8 cellular contexts compared by ENCODE assay signal in genomic region chr9:112486221-112487007, GRCh38. TPM values are rescaled to one million over a fixed set of nuclear protein-coding genes. Genes with fewer than 3 reads are reported as not detected.
DNase-seq lines count a peak whose midpoint lies in the region; ATAC-seq and TF ChIP-seq lines count a peak whose summit lies in the region.

KIAA1958 (plus strand) TSS chr9:112486827; CDS start chr9:112574081, 87,254 bp downstream.

- no peaks in the 10 kb centered on the region for H3K9me3 ChIP-seq in BLaER1
- no peaks in the 10 kb centered on the region for H3K9me3 ChIP-seq in lung (ENCODE audit: control insufficient read depth in 2 of 2, insufficient read depth in 1 of 2, low read length in 1 of 2)

- H3K9ac ChIP-seq in BLaER1, result peak within 1 kb of the TSS; percentile 94

- peak within 1 kb of the TSS; percentile 93 for H3K27ac ChIP-seq in BLaER1
- H3K27ac ChIP-seq in lung (ENCODE audit: low read depth in 1 of 2, low read length in 1 of 2), result peak within 1 kb of the TSS; percentile 83 to 86

- ATAC-seq in HG03378 (IDR thresholded peaks at IDR 0.05; ENCODE audit: unreplicated experiment) (peak; percentile 75), lung (ENCODE audit: insufficient read depth, low FRiP score) (peak; percentile 89)

- peak within 1 kb of the TSS; percentile 96 for H3K4me3 ChIP-seq in BLaER1
- H3K4me3 ChIP-seq in lung, result peak within 1 kb of the TSS; percentile 80

- DNase-seq in NCI-H460 (ENCODE audit: extremely low read depth, low read depth) (peak; percentile 82), ecto neural progenitor cell (ENCODE audit: low spot score) (peak; percentile 89), lung (ENCODE audit: low spot score) (peak; percentile 81)
- peak; percentile 62 to 68 for DNase-seq in activated CD4-positive, alpha-beta T cell treated with anti-CD3 and anti-CD28 coated beads, Interleukin-2, amount 50 U/mL, for 4 hours
- DNase-seq in stimulated activated CD4-positive, alpha-beta T cell treated with anti-CD3 and anti-CD28 coated beads, TNF-alpha, amount 100 ng/mL, for 4 hours (ENCODE audit: low read depth in 3 of 3), result peak; percentile 60 to 70 (median 63)

- H3K27me3 ChIP-seq in BLaER1 (no peaks in the 10 kb centered on the region), lung (ENCODE audit: control insufficient read depth, insufficient read depth) (no peaks in the 10 kb centered on the region)

- H3K4me2 ChIP-seq in BLaER1, result peak within 1 kb of the TSS; percentile 89

- TF ChIP-seq CTCF in lung (IDR thresholded peaks at IDR 0.05; ENCODE audit: control extremely low read depth, extremely low read depth), result no peak

- H4K20me1 ChIP-seq in BLaER1, result peaks cover 38% of the 10 kb centered on the region

- peak; percentile 94 for TF ChIP-seq POLR2A in GM19099 (IDR thresholded peaks at IDR 0.05; ENCODE audit: extremely low read depth, insufficient read length, low read depth)

- H3K36me3 ChIP-seq in BLaER1 (peaks cover 10% of the 10 kb centered on the region; the same call in 1 of the 2 replicates), lung (ENCODE audit: control insufficient read depth in 2 of 2, insufficient read depth in 2 of 2, low read length in 2 of 2) (no peaks in the 10 kb centered on the region)

- 2 to 3% methylated on average over 37 to 93 of the region's 93 CpGs for WGBS in lung, 2 donors

- H3K4me1 ChIP-seq in BLaER1 (peaks cover 37% of the 10 kb centered on the region), lung (ENCODE audit: control insufficient read depth in 2 of 2, insufficient read depth in 2 of 2, low read length in 2 of 2) (peaks cover 0 to 3% of the 10 kb centered on the region in 2 donors)

RNA-seq across cellular contexts. Expression of gene KIAA1958, which starts in this region (rescaled TPM):
- total RNA-seq in NCI-H460 (2014; rRNA removed; shearing (Covaris generic)), result 6.6 and 7.1 TPM in 2 replicates
- 3.3 and 3.5 TPM in 2 replicates for polyA plus RNA-seq in NCI-H460 (2014; cell fraction: nucleus; rRNA removed)
- total RNA-seq in lung, result 10 to 100 TPM; 11.6 to 24.0 TPM
- 1 to 10 TPM; 2.0 TPM for polyA plus RNA-seq in lung

Comparison
In these comparisons a context has a peak if more than half of its experiments do, and no peak if none do; other contexts are left out.
1. Peak in every context shown above with its lines: DNase-seq, ATAC-seq, H3K4me3 ChIP-seq and H3K27ac ChIP-seq.